In the genomic region with DNA sequence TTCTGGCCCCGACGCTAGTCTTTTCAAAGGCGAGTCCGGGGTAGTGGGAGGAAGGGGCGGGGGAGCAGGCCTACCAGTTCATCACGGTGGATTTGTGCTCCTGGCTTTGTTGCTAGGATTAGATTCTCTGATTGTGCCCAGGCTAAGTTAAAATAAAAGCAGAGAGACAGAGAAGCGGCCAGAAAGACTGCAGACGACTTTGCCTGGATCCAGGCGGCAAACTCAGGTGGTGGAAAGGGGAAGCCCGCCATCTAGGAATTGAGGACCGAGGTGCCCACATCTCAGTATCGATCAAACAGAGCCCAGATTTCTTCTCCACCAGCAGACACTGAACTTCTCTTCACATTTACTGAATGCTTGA, we compare ENCODE assay signal across 9 cellular contexts. TPM values are rescaled to one million over a fixed set of nuclear protein-coding genes. Genes with fewer than 3 reads are reported as not detected.
DNase-seq lines count a peak whose midpoint lies in the region; ATAC-seq, FAIRE-seq and TF ChIP-seq lines count a peak whose summit lies in the region.
"Had no signal": no experiment of that assay in that cellular context is flagged by ENCODE, and none has a peak within 500 bp of the region (broad histone marks: within the 10 kb centered on the region; RNA-seq: fewer than 3 reads in every experiment).

No MANE protein-coding gene starts in this region.

- no peaks in the 10 kb centered on the region for H3K9me2 ChIP-seq in GM23338 (ENCODE audit: insufficient read depth)

- peak overlapping the region; percentile 93 for H3K4me3 Mint-ChIP-seq in GM23338
- H3K4me3 Mint-ChIP-seq: activated CD4-positive, alpha-beta T cell treated with anti-CD3 and anti-CD28 coated beads, Interleukin-2, amount 10 ng/mL, durations not matched to agents 7 days and 5 days had no signal

- no peaks in the 10 kb centered on the region for H4K20me1 ChIP-seq in GM23338 (replicated peaks; ENCODE audit: insufficient read depth)

- no peak for FAIRE-seq in pancreas (lab: Jason Lieb, UNC)

- ATAC-seq in GM23338 (no peak), GM21423 (IDR thresholded peaks at IDR 0.05; ENCODE audit: unreplicated experiment) (no peak), pancreas (no peak)

- peaks cover 3% of the 10 kb centered on the region; the same call in 2 of the 3 replicates for H3K9me3 Mint-ChIP-seq in GM23338
- H3K9me3 Mint-ChIP-seq: activated CD4-positive, alpha-beta T cell treated with anti-CD3 and anti-CD28 coated beads, Interleukin-2, amount 10 ng/mL, durations not matched to agents 7 days and 5 days had no signal

- H3K4me2 ChIP-seq in GM23338: peak overlapping the region; percentile 98

- intact Hi-C loops in pancreas (cut with DNase I): no loop called here

- H3K27me3 ChIP-seq in GM23338 (ENCODE audit: insufficient read depth) (peaks cover 21% of the 10 kb centered on the region), iPS-18a (ENCODE audit: control insufficient read depth, insufficient read depth, low read length) (peaks cover 48% of the 10 kb centered on the region), pancreas (peaks cover 0 to 31% (median 1%) of the 10 kb centered on the region in 4 donors)

- peak overlapping the region; percentile 72 for H3K27ac ChIP-seq in GM23338 (ENCODE audit: low read depth)
- H3K27ac ChIP-seq in iPS-18a (ENCODE audit: low read length): no peak overlapping the region
- no peak overlapping the region for H3K27ac ChIP-seq in pancreas

- H3K9me3 ChIP-seq in iPS-18a (ENCODE audit: control insufficient read depth, low read depth, low read length) (no peaks in the 10 kb centered on the region), pancreas (no peaks in the 10 kb centered on the region)

- H3K4me3 ChIP-seq in GM23338 (peak overlapping the region; percentile 90), iPS-18a (ENCODE audit: low read length) (peak overlapping the region; percentile 88), skeletal muscle cell (ENCODE audit: low read depth, low read length) (peak overlapping the region; percentile 57), pancreas (peak overlapping the region in 1 of 4 donors; percentile 23)

- peaks cover 64% of the 10 kb centered on the region for H3K4me1 Mint-ChIP-seq in GM23338
- H3K4me1 Mint-ChIP-seq: activated CD4-positive, alpha-beta T cell treated with anti-CD3 and anti-CD28 coated beads, Interleukin-2, amount 10 ng/mL, durations not matched to agents 7 days and 5 days had no signal

- WGBS in pancreas, 2 donors: 10 to 17% methylated on average over 12 of the region's 12 CpGs

- H2AFZ ChIP-seq in GM23338: 0 out of 2 replicates have a peak overlapping the region, but pooled peaks have one; percentile 19

- H3K27ac Mint-ChIP-seq in GM23338: peak overlapping the region; percentile 82
- H3K27ac Mint-ChIP-seq: activated CD4-positive, alpha-beta T cell treated with anti-CD3 and anti-CD28 coated beads, Interleukin-2, amount 10 ng/mL, durations not matched to agents 7 days and 5 days had no signal

- H3K9ac ChIP-seq in iPS-18a (ENCODE audit: low read length): peak overlapping the region; percentile 56

- DNase-seq in GM23338 (ENCODE audit: low spot score) (peak; percentile 51), SHP77 treated with DMSO at 0.1 percent for 48 hours (lab: John Stamatoyannopoulos, UW) (peak; percentile 6), skeletal muscle cell (ENCODE audit: low read depth) (no peak), GF-D8 (lab: John Stamatoyannopoulos, UW) (no peak), pancreas (no peak)
- DNase-seq: activated CD4-positive, alpha-beta T cell treated with anti-CD3 and anti-CD28 coated beads, Interleukin-2, amount 10 ng/mL, durations not matched to agents 7 days and 5 days; NCI-H1694 had no signal

- no peak for TF ChIP-seq CTCF in GM23338 (conservative IDR thresholded peaks at IDR 0.05; ENCODE audit: low read depth in 2 of 2)
- no peak for TF ChIP-seq CTCF in pancreas (IDR thresholded peaks at IDR 0.05)

- H3F3A ChIP-seq in GM23338 (replicated peaks; ENCODE audit: low read depth): peaks cover 13% of the 10 kb centered on the region; the same call in 1 of the 2 replicates

- H3K79me2 ChIP-seq in GM23338 (replicated peaks; ENCODE audit: insufficient read depth): peaks cover 83% of the 10 kb centered on the region

- H3K4me1 ChIP-seq in GM23338 (ENCODE audit: insufficient read depth): peaks cover 65% of the 10 kb centered on the region
- peaks cover 52% of the 10 kb centered on the region for H3K4me1 ChIP-seq in iPS-18a (ENCODE audit: control insufficient read depth, low read depth, low read length)
- H3K4me1 ChIP-seq in pancreas: no peaks in the 10 kb centered on the region

- H3K27me3 Mint-ChIP-seq in GM23338 (ENCODE audit: insufficient read depth, low read depth, poor library complexity): peaks cover 21% of the 10 kb centered on the region

- H3K36me3 ChIP-seq in GM23338 (ENCODE audit: insufficient read depth) (no peaks in the 10 kb centered on the region), iPS-18a (ENCODE audit: control insufficient read depth, low read depth, low read length) (no peaks in the 10 kb centered on the region), pancreas (no peaks in the 10 kb centered on the region)

- H3K36me3 Mint-ChIP-seq in GM23338 (ENCODE audit: low read depth): peaks cover 11% of the 10 kb centered on the region; the same call in 2 of the 3 replicates

TF ChIP-seq in GM23338, 12 proteins besides CTCF, POLR2A, EP300 and RAD21:
- no peak for TF ChIP-seq ZNF114 (CRISPR knock-in tag; IDR thresholded peaks at IDR 0.05)
- TF ChIP-seq ETS1 (IDR thresholded peaks at IDR 0.05): no peak
- TF ChIP-seq POLR2AphosphoS5 (IDR thresholded peaks at IDR 0.05; ENCODE audit: low read depth): no peak
- no peak for TF ChIP-seq NANOG (IDR thresholded peaks at IDR 0.05; ENCODE audit: borderline replicate concordance)
- TF ChIP-seq STAT1 (IDR thresholded peaks at IDR 0.05; ENCODE audit: unreplicated experiment): no peak
- no peak for TF ChIP-seq EZH2phosphoT487 (IDR thresholded peaks at IDR 0.05; ENCODE audit: unreplicated experiment)
TF ChIP-seq in GM23338: peak in this region for 0.

RNA-seq across cellular contexts. Expression of gene FAT3, which starts 2.6 kb away (rescaled TPM):
- 64.2 and 78.0 TPM in 2 replicates for total RNA-seq in GM23338 (2014; rRNA removed; shearing (Covaris generic))
- 7.2 and 9.0 TPM in 2 replicates for polyA plus RNA-seq in GM23338 (2016; fragmentation: Nextera tagmentation; extraction: Ambion mirVana)
- 1 to 10 TPM in 1 of 6 donors, under 1 TPM in 5; 0.05 to 2.3 (median 0.18) TPM for total RNA-seq in pancreas
- polyA plus RNA-seq in pancreas: under 1 TPM; 0.30 to 0.59 TPM
- total RNA-seq: activated CD4-positive, alpha-beta T cell treated with anti-CD3 and anti-CD28 coated beads, Interleukin-2, amount 10 ng/mL, durations not matched to agents 7 days and 5 days had no signal

Comparison
In these comparisons a context has a peak if more than half of its experiments do, and no peak if none do; other contexts are left out.
1. DNase-seq: peak in GM23338 (single experiment) and SHP77 treated with DMSO at 0.1 percent for 48 hours (single experiment); none in skeletal muscle cell (single experiment), GF-D8 (single experiment) and pancreas (0 of 6).
2. RNA of gene FAT3, which starts 2.6 kb away (total RNA-seq): 64.2 to 78.0 TPM in GM23338; 0.05 to 2.3 TPM in pancreas; every median in the first group is over 10 times any median in the second.